Comparison of ENCODE assay signal across 8 cellular contexts in the genomic region with DNA sequence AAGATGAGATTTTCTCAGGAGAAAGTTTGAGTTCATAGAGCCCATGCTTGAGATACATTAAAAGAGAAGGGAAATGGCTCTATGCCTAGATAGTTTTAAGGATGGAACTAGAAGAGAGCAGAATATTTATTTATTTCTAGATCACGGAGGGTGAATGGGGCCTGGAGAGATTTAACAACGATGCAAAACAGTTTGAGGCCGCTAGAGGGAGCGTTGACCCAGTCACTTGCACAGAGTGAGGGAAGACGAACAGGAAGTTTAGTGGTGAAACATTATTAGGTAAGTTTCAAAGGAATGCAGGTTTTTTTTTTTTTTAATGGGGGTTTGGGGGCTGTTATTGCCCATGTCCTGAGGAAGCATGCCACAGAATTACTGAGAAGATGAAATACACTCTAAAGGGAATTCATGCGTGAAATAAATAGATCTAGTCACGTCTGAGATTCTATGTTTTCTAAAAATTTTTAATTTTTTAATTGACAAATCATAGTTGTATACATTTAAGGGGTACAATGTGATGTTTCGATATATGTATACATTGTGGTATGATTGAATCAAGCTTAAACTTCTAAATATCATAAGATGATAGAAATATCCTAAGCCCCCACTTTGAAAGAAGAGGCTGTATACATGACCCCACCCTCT. TPM values are rescaled to one million over a fixed set of nuclear protein-coding genes. Genes with fewer than 3 reads are reported as not detected.
DNase-seq lines count a peak whose midpoint lies in the region; ATAC-seq and TF ChIP-seq lines count a peak whose summit lies in the region.

No MANE protein-coding gene starts in this region.

- DNase-seq in GDM1 (lab: John Stamatoyannopoulos, UW) (peak; percentile 15), SK-N-DZ (ENCODE audit: low spot score) (peak; percentile 52), Right ventricle myocardium superior (peak; percentile 62), pulmonary artery endothelial cell (ENCODE audit: low read depth, low spot score) (peak; percentile 22), posterior vena cava (ENCODE audit: low spot score) (no peak)
- DNase-seq in activated naive CD4-positive, alpha-beta T cell treated with Interleukin-2 at 50 U/mL for 16 hours, result peak; percentile 66

- intact Hi-C loops in Right ventricle myocardium superior (cut with DNase I) (no loop called here), posterior vena cava (cut with DNase I) (no loop called here)

- ATAC-seq in GM21619 (IDR thresholded peaks at IDR 0.05; ENCODE audit: unreplicated experiment) (peak; percentile 95), Right ventricle myocardium superior (ENCODE audit: poor library complexity) (peak; percentile 85)

- TF ChIP-seq RAD21 in Ishikawa (IDR thresholded peaks at IDR 0.05; ENCODE audit: low read depth), result peak; percentile 70

- TF ChIP-seq EP300 in Ishikawa (IDR thresholded peaks at IDR 0.05; ENCODE audit: borderline replicate concordance), result no peak

TF ChIP-seq in Ishikawa, 13 proteins besides CTCF, POLR2A, EP300 and RAD21:
- TF ChIP-seq TEAD4 (IDR thresholded peaks at IDR 0.05), result peak; percentile 34; the same call in 1 of the 2 replicates
- TF ChIP-seq FOXM1 (IDR thresholded peaks at IDR 0.05; ENCODE audit: borderline replicate concordance, low read depth), result no peak
- TF ChIP-seq CEBPB (IDR thresholded peaks at IDR 0.05), result peak; percentile 45
- no peak for TF ChIP-seq TAF1 (IDR thresholded peaks at IDR 0.05; ENCODE audit: low read depth)
- no peak for TF ChIP-seq YY1 (IDR thresholded peaks at IDR 0.05; ENCODE audit: low read depth)
- TF ChIP-seq TCF12 (IDR thresholded peaks at IDR 0.05; ENCODE audit: low read depth), result no peak

RNA-seq across cellular contexts. Expression of gene PPP1R1A, which starts 14.8 kb away (rescaled TPM):
- not detected in 2 replicates for polyA plus RNA-seq in SK-N-DZ (2014; cell fraction: cytosol; rRNA removed)
- 0.59 TPM in 1 of 2 replicates, not detected in the other for polyA plus RNA-seq in SK-N-DZ (2014; cell fraction: nucleus; rRNA removed)
- 192 TPM for total RNA-seq in Right ventricle myocardium superior
- total RNA-seq in pulmonary artery endothelial cell, result not detected in 2 replicates
- 1 to 10 TPM; 3.7 to 7.4 TPM for total RNA-seq in posterior vena cava

RNA-seq across cellular contexts. Expression of gene LACRT, which starts 31.4 kb away (rescaled TPM):
- polyA plus RNA-seq in SK-N-DZ (2014; cell fraction: cytosol; rRNA removed), result not detected in 2 replicates
- not detected in 2 replicates for polyA plus RNA-seq in SK-N-DZ (2014; cell fraction: nucleus; rRNA removed)
- not detected for total RNA-seq in Right ventricle myocardium superior
- total RNA-seq in pulmonary artery endothelial cell, result not detected in 2 replicates
- not detected for total RNA-seq in posterior vena cava

RNA-seq across cellular contexts. Expression of gene DCD, which starts 44.9 kb away (rescaled TPM):
- not detected in 2 replicates for polyA plus RNA-seq in SK-N-DZ (2014; cell fraction: cytosol; rRNA removed)
- not detected in 2 replicates for polyA plus RNA-seq in SK-N-DZ (2014; cell fraction: nucleus; rRNA removed)
- not detected for total RNA-seq in Right ventricle myocardium superior
- not detected in 2 replicates for total RNA-seq in pulmonary artery endothelial cell
- total RNA-seq in posterior vena cava, result not detected

RNA-seq across cellular contexts. Expression of gene PDE1B, which starts 53.9 kb away (rescaled TPM):
- polyA plus RNA-seq in SK-N-DZ (2014; cell fraction: cytosol; rRNA removed), result 0.03 TPM in 1 of 2 replicates, not detected in the other
- 0.20 TPM in 1 of 2 replicates, not detected in the other for polyA plus RNA-seq in SK-N-DZ (2014; cell fraction: nucleus; rRNA removed)
- 2.4 TPM for total RNA-seq in Right ventricle myocardium superior
- total RNA-seq in pulmonary artery endothelial cell, result not detected in 2 replicates
- 10 to 100 TPM in 1 of 2 donors, 1 to 10 TPM in 1; 9.6 to 25.1 TPM for total RNA-seq in posterior vena cava

Comparison
In these comparisons a context has a peak if more than half of its experiments do, and no peak if none do; other contexts are left out.
1. RNA of gene PPP1R1A, which starts 14.8 kb away (total RNA-seq): 192 TPM in Right ventricle myocardium superior (single experiment); 3.7 to 7.4 TPM in posterior vena cava and not detected in pulmonary artery endothelial cell; every median in the first group is over 10 times any median in the second.